In genomic region chr19:29774126-29774525, GRCh38 we compare ENCODE assay signal across 1 cellular context.
TF ChIP-seq lines count a peak whose summit lies in the region.

No MANE protein-coding gene starts in this region.

TF ChIP-seq in IMR-90, 13 proteins besides CTCF, POLR2A, EP300 and RAD21:
- TF ChIP-seq CEBPB (IDR thresholded peaks at IDR 0.05; ENCODE audit: low read depth, low read length), result no peak
- no peak for TF ChIP-seq RFX5 (IDR thresholded peaks at IDR 0.05; ENCODE audit: low read depth, low read length)
- no peak for TF ChIP-seq FOS (IDR thresholded peaks at IDR 0.05; ENCODE audit: low read depth, low read length)
- TF ChIP-seq CHD1 (IDR thresholded peaks at IDR 0.05; ENCODE audit: low read depth, low read length), result no peak
- TF ChIP-seq MAFK (IDR thresholded peaks at IDR 0.05; ENCODE audit: low read depth, low read length), result no peak
- no peak for TF ChIP-seq NFE2L2 (IDR thresholded peaks at IDR 0.05; ENCODE audit: low read depth, low read length)
- no peak for TF ChIP-seq USF2 (IDR thresholded peaks at IDR 0.05; ENCODE audit: low read depth, low read length)
- TF ChIP-seq SMC3 (IDR thresholded peaks at IDR 0.05; ENCODE audit: low read depth, low read length), result no peak
- TF ChIP-seq BHLHE40 (IDR thresholded peaks at IDR 0.05; ENCODE audit: low read depth, low read length), result no peak
